17 cellular contexts compared by ENCODE assay signal in genomic region chr6:112054001-112054400, GRCh38. TPM values are rescaled to one million over a fixed set of nuclear protein-coding genes. Genes with fewer than 3 reads are reported as not detected.
"Had no signal": no experiment of that assay in that cellular context is flagged by ENCODE, and none has a peak within 500 bp of the region (broad histone marks: within the 10 kb centered on the region; RNA-seq: fewer than 3 reads in every experiment).

Gene CCN6, plus strand, starts transcription at chr6:112054104. Its CDS starts 254 bp downstream, at chr6:112054358.

- H3K27ac ChIP-seq: coronary artery had no signal

- DNase-seq: activated CD4-positive, alpha-beta T cell treated with anti-CD3 and anti-CD28 coated beads for 4 hours; activated CD8-positive, alpha-beta T cell treated with anti-CD3 and anti-CD28 coated beads for 36 hours; activated gamma-delta T cell; activated T-cell treated with anti-CD3 and anti-CD28 coated beads, Interleukin-2, amount 50 U/mL, for 48 hours; amniotic stem cell; foreskin melanocyte; naive thymus-derived CD4-positive, alpha-beta T cell; stimulated activated CD4-positive, alpha-beta T cell treated with anti-CD3 and anti-CD28 coated beads, Interleukin-4, amount 100 ng/mL, for 4 hours; stimulated activated CD8-positive, alpha-beta memory T cell treated with anti-CD3 and anti-CD28 coated beads, Interleukin-4, amount 100 ng/mL, for 48 hours; stimulated activated naive CD4-positive, alpha-beta T cell treated with Interleukin-2 at 50 U/mL for 16 hours; T-helper 2 cell; trophoblast cell had no signal

- H3K4me2 ChIP-seq: smooth muscle cell had no signal

- H3K4me3 ChIP-seq: coronary artery, lung, smooth muscle cell had no signal

- ATAC-seq: activated CD8-positive, alpha-beta T cell treated with anti-CD3 and anti-CD28 coated beads for 36 hours; naive thymus-derived CD4-positive, alpha-beta T cell had no signal

RNA-seq across cellular contexts. Expression of gene CCN6, which starts in this region (rescaled TPM):
- total RNA-seq: activated CD8-positive, alpha-beta T cell treated with anti-CD3 and anti-CD28 coated beads for 36 hours; fibroblast of lung; lung; mononuclear cell; naive thymus-derived CD4-positive, alpha-beta T cell; smooth muscle cell had no signal
- polyA plus RNA-seq: lung had no signal
